15 cellular contexts compared by ENCODE assay signal in the genomic region with DNA sequence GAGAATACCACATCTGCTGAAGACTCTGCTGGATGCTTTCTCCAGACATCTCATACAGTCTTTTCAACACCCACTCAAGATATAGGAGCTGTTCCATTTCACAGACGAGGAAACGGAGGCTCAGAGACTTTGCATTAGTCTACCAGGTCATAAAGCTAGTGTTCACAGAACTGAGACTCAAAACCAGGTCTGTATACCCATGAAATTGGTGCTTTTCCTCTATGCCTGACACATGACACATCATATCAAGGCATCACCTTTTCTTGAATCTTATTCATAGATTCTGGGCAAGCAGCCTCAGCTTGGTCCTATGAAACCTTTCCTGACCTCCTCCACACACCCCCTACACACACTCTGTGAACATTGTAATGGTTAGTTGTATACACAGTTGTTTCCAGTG.
"Had no signal": no experiment of that assay in that cellular context is flagged by ENCODE, and none has a peak within 500 bp of the region (broad histone marks: within the 10 kb centered on the region; RNA-seq: fewer than 3 reads in every experiment).

No MANE protein-coding gene starts in this region.

- H3K27me3 Mint-ChIP-seq: activated naive CD4-positive, alpha-beta T cell treated with anti-CD3 and anti-CD28 coated beads, Interleukin-2, amount 10 ng/mL, durations not matched to agents 7 days and 5 days; naive thymus-derived CD8-positive, alpha-beta T cell had no signal

- DNase-seq: activated naive CD4-positive, alpha-beta T cell treated with anti-CD3 and anti-CD28 coated beads, Interleukin-2, amount 10 ng/mL, durations not matched to agents 7 days and 5 days; amygdala; cerebellar nuclear complex; dorsolateral prefrontal cortex; foreskin keratinocyte; head of caudate nucleus; left colon; mammary epithelial cell; naive thymus-derived CD8-positive, alpha-beta T cell; posterior cingulate gyrus; right cardiac atrium; SIG-M5; stimulated activated naive CD4-positive, alpha-beta T cell treated with Interleukin-2 at 50 U/mL for 16 hours; trophoblast cell had no signal

- H3K4me1 ChIP-seq: foreskin keratinocyte had no signal

- H3K36me3 ChIP-seq: neutrophil had no signal

- H3K27ac Mint-ChIP-seq: activated naive CD4-positive, alpha-beta T cell treated with anti-CD3 and anti-CD28 coated beads, Interleukin-2, amount 10 ng/mL, durations not matched to agents 7 days and 5 days; naive thymus-derived CD8-positive, alpha-beta T cell had no signal

- H3K27ac ChIP-seq: dorsolateral prefrontal cortex, foreskin keratinocyte, neutrophil had no signal

- H3K27me3 ChIP-seq: dorsolateral prefrontal cortex, foreskin keratinocyte, neutrophil had no signal

- ATAC-seq: foreskin keratinocyte; left colon; naive thymus-derived CD8-positive, alpha-beta T cell; right cardiac atrium had no signal

- H3K9me3 ChIP-seq: neutrophil had no signal

- H3K4me3 Mint-ChIP-seq: activated naive CD4-positive, alpha-beta T cell treated with anti-CD3 and anti-CD28 coated beads, Interleukin-2, amount 10 ng/mL, durations not matched to agents 7 days and 5 days; naive thymus-derived CD8-positive, alpha-beta T cell had no signal

- H3K4me3 ChIP-seq: dorsolateral prefrontal cortex had no signal
